In genomic region chr4:53026233-53026632, GRCh38 we compare ENCODE assay signal across 23 cellular contexts.
DNase-seq lines count a peak whose midpoint lies in the region; ATAC-seq and TF ChIP-seq lines count a peak whose summit lies in the region.
"Had no signal": no experiment of that assay in that cellular context is flagged by ENCODE, and none has a peak within 500 bp of the region (broad histone marks: within the 10 kb centered on the region; RNA-seq: fewer than 3 reads in every experiment).

No MANE protein-coding gene starts in this region.

- H3K79me1 ChIP-seq in IMR-90 (ENCODE audit: low read depth in 1 of 2, low read length in 2 of 2) (no peaks in the 10 kb centered on the region; a peak in 1 of 4 replicates), mesenchymal stem cell (replicated peaks; ENCODE audit: low read length, poor library complexity, severe bottlenecking) (peaks cover 4% of the 10 kb centered on the region)

- peak overlapping the region; percentile 53; the same call in 1 of the 2 replicates for H3K4ac ChIP-seq in IMR-90 (ENCODE audit: low read depth, low read length)
- no peak overlapping the region for H3K4ac ChIP-seq in mesenchymal stem cell (ENCODE audit: low read depth in 1 of 2, low read length in 2 of 2)

- no peaks in the 10 kb centered on the region for H3K9me3 ChIP-seq in IMR-90 (ENCODE audit: control insufficient read depth, insufficient read depth, low read length)
- no peaks in the 10 kb centered on the region for H3K9me3 ChIP-seq in mesenchymal stem cell (ENCODE audit: control insufficient read depth, low read length)
- H3K9me3 ChIP-seq in smooth muscle cell (replicated peaks; ENCODE audit: low read depth), result no peaks in the 10 kb centered on the region
- H3K9me3 ChIP-seq in effector memory CD4-positive, alpha-beta T cell (ENCODE audit: control insufficient read depth, low read length), result no peaks in the 10 kb centered on the region

- dilution Hi-C loops in IMR-90 (cut with HindIII; ENCODE audit: low sequenced_read_pairs, unreplicated experiment), result no loop called here

- H2AK5ac ChIP-seq in IMR-90 (ENCODE audit: low read depth, low read length) (no peak overlapping the region), mesenchymal stem cell (ENCODE audit: low read length, severe bottlenecking) (no peak overlapping the region)

- intact Hi-C loops in IMR-90 (cut with micrococcal nuclease), result no loop called here

- H2BK120ac ChIP-seq in IMR-90 (ENCODE audit: low read depth, low read length), result no peak overlapping the region
- no peak overlapping the region for H2BK120ac ChIP-seq in mesenchymal stem cell (ENCODE audit: low read depth, low read length)

- H3K4me3 ChIP-seq in IMR-90 (ENCODE audit: insufficient read depth, low read depth, low read length), result no peak overlapping the region
- H3K4me3 ChIP-seq in mesenchymal stem cell (ENCODE audit: insufficient read depth in 1 of 2, low read depth in 1 of 2, low read length in 2 of 2), result no peak overlapping the region
- H3K4me3 ChIP-seq in smooth muscle cell, result no peak overlapping the region
- H3K4me3 ChIP-seq in effector memory CD4-positive, alpha-beta T cell (ENCODE audit: insufficient read depth, low read depth, low read length, poor library complexity, severe bottlenecking), result no peak overlapping the region
- H3K4me3 ChIP-seq: GM23248, PC-9 had no signal

- BruUV-seq in IMR-90 (replicated peaks; lab: Mats Ljungman, UMichigan), result no TSS peak

- H4K5ac ChIP-seq in IMR-90 (ENCODE audit: low read depth, low read length), result no peak overlapping the region; the same call in 1 of the 2 replicates

- in situ Hi-C loops in IMR-90 (cut with MboI; ENCODE audit: low sequenced_read_pairs), result loop anchor here (10.0 kb wide), 2 partner anchors 169 to 349 kb away; partner anchors contain the start of gene FIP1L1

- TF ChIP-seq POLR2A in IMR-90 (IDR thresholded peaks at IDR 0.05; ENCODE audit: low read depth, low read length), result no peak

- TF ChIP-seq CTCF in IMR-90 (conservative IDR thresholded peaks at IDR 0.05; ENCODE audit: low read depth, low read length) (no peak), smooth muscle cell (IDR thresholded peaks at IDR 0.05; ENCODE audit: borderline replicate concordance, insufficient read depth, poor library complexity, severe bottlenecking) (no peak)

- no peak overlapping the region for H2BK20ac ChIP-seq in IMR-90 (ENCODE audit: low read depth, low read length)

- H3F3A ChIP-seq in smooth muscle cell (ENCODE audit: low read depth), result no peaks in the 10 kb centered on the region

- H3K27me3 ChIP-seq in IMR-90 (ENCODE audit: control insufficient read depth, insufficient read depth, low read length) (no peaks in the 10 kb centered on the region), mesenchymal stem cell (ENCODE audit: control insufficient read depth in 1 of 2, insufficient read depth in 1 of 2, low read length in 2 of 2) (no peaks in the 10 kb centered on the region), smooth muscle cell (ENCODE audit: low read depth) (no peaks in the 10 kb centered on the region)
- no peaks in the 10 kb centered on the region for H3K27me3 ChIP-seq in effector memory CD4-positive, alpha-beta T cell (replicated peaks; ENCODE audit: control insufficient read depth, insufficient read depth, low read length, poor library complexity, severe bottlenecking)

- H2BK12ac ChIP-seq in mesenchymal stem cell (ENCODE audit: low read length in 2 of 2), result peak overlapping the region in 1 of 2 experiments; percentile 66

- H3K18ac ChIP-seq in IMR-90 (ENCODE audit: low read depth, low read length) (no peak overlapping the region), mesenchymal stem cell (ENCODE audit: low read depth in 1 of 2, low read length in 2 of 2) (no peak overlapping the region)

- H2BK5ac ChIP-seq in IMR-90 (ENCODE audit: low read depth, low read length, poor library complexity, severe bottlenecking), result no peak overlapping the region
- no peak overlapping the region for H2BK5ac ChIP-seq in mesenchymal stem cell (ENCODE audit: low read depth, low read length, poor library complexity, severe bottlenecking)

- H3K14ac ChIP-seq in IMR-90 (replicated peaks; ENCODE audit: low read depth, low read length) (peak overlapping the region; percentile 61; the same call in 1 of the 2 replicates), mesenchymal stem cell (ENCODE audit: low read length in 2 of 2) (no peak overlapping the region)

- H2AK9ac ChIP-seq in IMR-90 (replicated peaks; ENCODE audit: low read depth, low read length, poor library complexity), result no peak overlapping the region

- no peak for TF ChIP-seq RAD21 in IMR-90 (IDR thresholded peaks at IDR 0.05; ENCODE audit: low read length)

- peak; percentile 25 for DNase-seq in IMR-90
- no peak for DNase-seq in mesenchymal stem cell
- DNase-seq in smooth muscle cell (lab: John Stamatoyannopoulos, UW; ENCODE audit: unreplicated experiment), result no peak
- DNase-seq in effector memory CD4-positive, alpha-beta T cell, result no peak
- no peak for DNase-seq in SHP77 treated with DMSO at 0.1 percent for 48 hours (lab: John Stamatoyannopoulos, UW)
- DNase-seq in NCI-H128 (lab: John Stamatoyannopoulos, UW; ENCODE audit: unreplicated experiment), result no peak
- DNase-seq: Calu3, DMS79 treated with DMSO at 0.1 percent for 48 hours, GM23248, H9, Karpas-422, NCI-H1092 treated with DMSO at 0.1 percent for 48 hours, NCI-H1436 treated with DMSO at 0.1 percent for 48 hours, NCI-H1930, NCI-H2107, NCI-H446, NCI-H524 treated with DMSO at 0.1 percent for 48 hours, NCI-H774, PC-9, Right ventricle myocardium superior, RPMI8226, SW 1271 had no signal

- H3K9ac ChIP-seq in IMR-90 (ENCODE audit: low read depth, low read length) (no peak overlapping the region), mesenchymal stem cell (ENCODE audit: low read length) (no peak overlapping the region), smooth muscle cell (ENCODE audit: low read depth) (no peak overlapping the region)
- H3K9ac ChIP-seq: GM23248 had no signal

- no peak overlapping the region for H3K56ac ChIP-seq in IMR-90 (ENCODE audit: extremely low read depth, insufficient read depth, low read length)

- POLR2A ChIA-PET in IMR-90 (lab: Charles Lee; ENCODE audit: unreplicated experiment), result interaction anchor here (0.6 kb wide), 1 partner anchor 576 kb away, joined by 4 read pairs; no protein-coding TSS in a partner anchor

- H4K8ac ChIP-seq in IMR-90 (ENCODE audit: low read depth in 2 of 2, low read length in 2 of 2) (peak overlapping the region in 1 of 2 experiments; percentile 63; a peak in 1 of 4 replicates), mesenchymal stem cell (ENCODE audit: low read length) (peak overlapping the region; percentile 13)

- H3K4me2 ChIP-seq in IMR-90 (ENCODE audit: low read depth, low read length) (no peak overlapping the region), mesenchymal stem cell (ENCODE audit: low read length, poor library complexity, severe bottlenecking) (no peak overlapping the region), smooth muscle cell (peak overlapping the region; percentile 23)
- H3K4me2 ChIP-seq: PC-9 had no signal

- peak overlapping the region; percentile 64; the same call in 1 of the 2 replicates for H3K23ac ChIP-seq in IMR-90 (ENCODE audit: low read depth, low read length)
- no peak overlapping the region for H3K23ac ChIP-seq in mesenchymal stem cell (ENCODE audit: low read length in 2 of 2)

- no peaks in the 10 kb centered on the region for H4K20me1 ChIP-seq in IMR-90 (ENCODE audit: insufficient read depth, low read length)
- no peaks in the 10 kb centered on the region for H4K20me1 ChIP-seq in smooth muscle cell (ENCODE audit: low read depth)

- H3K4me1 ChIP-seq in IMR-90 (ENCODE audit: control insufficient read depth, insufficient read depth, low read length) (peaks cover 6% of the 10 kb centered on the region), mesenchymal stem cell (ENCODE audit: control insufficient read depth, insufficient read depth, low read depth, low read length) (no peaks in the 10 kb centered on the region), smooth muscle cell (ENCODE audit: low read depth) (no peaks in the 10 kb centered on the region)
- H3K4me1 ChIP-seq in effector memory CD4-positive, alpha-beta T cell (ENCODE audit: control insufficient read depth, insufficient read depth, low read length, poor library complexity, severe bottlenecking), result no peaks in the 10 kb centered on the region

- CTCF ChIA-PET in IMR-90 (lab: Yijun Ruan, JAX), result interaction anchor here (0.6 kb wide), 2 partner anchors 357 to 1239 kb away, joined by 3 to 4 read pairs; no protein-coding TSS in a partner anchor

- no peaks in the 10 kb centered on the region for H3K36me3 ChIP-seq in IMR-90 (ENCODE audit: control insufficient read depth, insufficient read depth, low read length)
- H3K36me3 ChIP-seq in mesenchymal stem cell (ENCODE audit: control insufficient read depth in 1 of 2, insufficient read depth in 2 of 2, low read depth in 1 of 2, low read length in 2 of 2), result no peaks in the 10 kb centered on the region
- no peaks in the 10 kb centered on the region for H3K36me3 ChIP-seq in smooth muscle cell (ENCODE audit: low read depth)
- H3K36me3 ChIP-seq in effector memory CD4-positive, alpha-beta T cell (ENCODE audit: control insufficient read depth, insufficient read depth, low read length), result no peaks in the 10 kb centered on the region

- peak; percentile 56 for ATAC-seq in IMR-90 (ENCODE audit: low read depth)
- ATAC-seq in SK-N-SH treated with all-trans-retinoic acid at 6 μM for 48 hours, result peak; percentile 57; the same call in 2 of the 3 replicates

- no peaks in the 10 kb centered on the region for H3K9me1 ChIP-seq in IMR-90 (ENCODE audit: insufficient read depth, low read length)

- no peaks in the 10 kb centered on the region for H3K79me2 ChIP-seq in smooth muscle cell (ENCODE audit: low read depth)

- H4K91ac ChIP-seq in IMR-90 (ENCODE audit: insufficient read depth, low read depth, low read length) (no peak overlapping the region), mesenchymal stem cell (ENCODE audit: low read length) (no peak overlapping the region)

- H3K27ac ChIP-seq in IMR-90 (ENCODE audit: insufficient read depth, low read length), result no peak overlapping the region
- H3K27ac ChIP-seq in mesenchymal stem cell (ENCODE audit: low read length, poor library complexity, severe bottlenecking), result no peak overlapping the region
- H3K27ac ChIP-seq in smooth muscle cell (ENCODE audit: low read depth), result peak overlapping the region; percentile 32
- no peak overlapping the region for H3K27ac ChIP-seq in effector memory CD4-positive, alpha-beta T cell (ENCODE audit: insufficient read depth, low read length, poor library complexity, severe bottlenecking)
- H3K27ac ChIP-seq: GM23248, PC-9 had no signal

- no CpG with 5 or more reads among the region's 2 CpGs for WGBS in IMR-90 (ENCODE audit: extremely low coverage in 2 of 2, insufficient read length in 1 of 2), 2 experiments
- 50% methylated on average over 2 of the region's 2 CpGs for WGBS in mesenchymal stem cell
- 8% methylated on average over 2 of the region's 2 CpGs for WGBS in smooth muscle cell (ENCODE audit: low lambda C conversion rate)

- H2BK15ac ChIP-seq in IMR-90 (ENCODE audit: low read depth, low read length) (no peak overlapping the region), mesenchymal stem cell (ENCODE audit: low read depth, poor library complexity, severe bottlenecking) (no peak overlapping the region)

- H2AFZ ChIP-seq in IMR-90 (replicated peaks; ENCODE audit: low read length, poor library complexity) (no peak overlapping the region), mesenchymal stem cell (ENCODE audit: low read depth, low read length) (no peak overlapping the region), smooth muscle cell (ENCODE audit: low read depth) (no peak overlapping the region)
- H2AFZ ChIP-seq: GM23248, PC-9 had no signal
